1 cellular context compared by ENCODE assay signal in the genomic region with DNA sequence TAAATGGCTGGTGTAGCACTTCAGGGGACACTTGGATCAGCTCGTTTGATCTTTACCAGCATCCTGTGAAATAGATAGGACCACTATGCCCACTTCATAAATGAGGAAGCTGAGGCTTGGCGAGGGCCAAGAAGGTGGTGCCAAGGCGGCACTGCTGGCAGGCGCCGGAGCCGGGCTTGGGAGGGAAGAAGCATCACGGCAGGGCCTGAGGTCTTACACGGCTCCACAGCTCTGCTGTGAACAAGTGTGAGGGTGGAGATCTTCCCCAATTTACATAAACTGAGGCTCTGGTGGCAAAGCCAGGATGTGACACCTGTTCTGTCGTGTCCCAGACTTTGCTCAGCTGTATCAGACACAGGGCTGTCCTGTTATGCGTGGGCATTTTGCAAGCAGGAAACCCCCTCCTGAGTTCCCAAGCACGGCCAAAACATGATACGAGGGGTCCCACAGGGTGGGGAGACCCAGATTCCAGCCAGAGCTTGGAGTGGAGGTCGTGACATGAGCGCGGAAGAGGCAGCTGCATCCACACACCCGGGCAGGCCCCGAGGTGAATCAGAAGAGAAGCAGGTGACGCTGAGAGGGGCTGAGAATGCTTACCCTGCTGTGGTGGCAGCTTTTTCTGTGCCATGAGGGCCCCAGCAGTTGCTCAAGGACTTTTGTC.
TF ChIP-seq lines count a peak whose summit lies in the region.

No MANE protein-coding gene starts in this region.

TF ChIP-seq in H1, 55 proteins besides CTCF, POLR2A, EP300 and RAD21 (continued from another document):
- TF ChIP-seq CHD7 (IDR thresholded peaks at IDR 0.05; ENCODE audit: insufficient replicate concordance, low read length) (no peak), SUZ12 (IDR thresholded peaks at IDR 0.05; ENCODE audit: low read length) (no peak), FOSL1 (IDR thresholded peaks at IDR 0.05; ENCODE audit: insufficient read depth, low read depth, low read length) (no peak), CBX5 (IDR thresholded peaks at IDR 0.05; ENCODE audit: low read depth, low read length) (no peak), SP1 (IDR thresholded peaks at IDR 0.05; ENCODE audit: low read depth, low read length) (no peak), SRF (IDR thresholded peaks at IDR 0.05; ENCODE audit: low read depth, low read length) (no peak), HDAC2 (IDR thresholded peaks at IDR 0.05; ENCODE audit: borderline replicate concordance in 1 of 2, low read depth in 2 of 2, low read length in 2 of 2) (no peak), EGR1 (IDR thresholded peaks at IDR 0.05; ENCODE audit: borderline replicate concordance, low read depth, low read length) (no peak), RFX5 (IDR thresholded peaks at IDR 0.05; ENCODE audit: borderline replicate concordance, low read depth, low read length) (no peak), RXRA (IDR thresholded peaks at IDR 0.05; ENCODE audit: insufficient read depth, low read depth, low read length) (no peak)
- TF ChIP-seq, protein P1, sequence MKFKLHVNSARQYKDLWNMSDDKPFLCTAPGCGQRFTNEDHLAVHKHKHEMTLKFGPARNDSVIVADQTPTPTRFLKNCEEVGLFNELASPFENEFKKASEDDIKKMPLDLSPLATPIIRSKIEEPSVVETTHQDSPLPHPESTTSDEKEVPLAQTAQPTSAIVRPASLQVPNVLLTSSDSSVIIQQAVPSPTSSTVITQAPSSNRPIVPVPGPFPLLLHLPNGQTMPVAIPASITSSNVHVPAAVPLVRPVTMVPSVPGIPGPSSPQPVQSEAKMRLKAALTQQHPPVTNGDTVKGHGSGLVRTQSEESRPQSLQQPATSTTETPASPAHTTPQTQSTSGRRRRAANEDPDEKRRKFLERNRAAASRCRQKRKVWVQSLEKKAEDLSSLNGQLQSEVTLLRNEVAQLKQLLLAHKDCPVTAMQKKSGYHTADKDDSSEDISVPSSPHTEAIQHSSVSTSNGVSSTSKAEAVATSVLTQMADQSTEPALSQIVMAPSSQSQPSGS (IDR thresholded peaks at IDR 0.05; ENCODE audit: low read length) = no peak
